ENCODE assay signal across 1 cellular context in genomic region chr2:43178602-43179542, GRCh38.
TF ChIP-seq lines count a peak whose summit lies in the region.

No MANE protein-coding gene starts in this region.

TF ChIP-seq in HepG2, 621 proteins besides CTCF, POLR2A, EP300 and RAD21 (continued from another document and continues in another):
- no peak for TF ChIP-seq TERF1 (CRISPR knock-in tag; IDR thresholded peaks at IDR 0.05)
- TF ChIP-seq SETDB1 (CRISPR knock-in tag; IDR thresholded peaks at IDR 0.05; ENCODE audit: borderline replicate concordance): no peak
- TF ChIP-seq PRMT3 (CRISPR knock-in tag; IDR thresholded peaks at IDR 0.05; ENCODE audit: borderline replicate concordance, low read depth): no peak
- TF ChIP-seq ZNF615 (CRISPR knock-in tag; IDR thresholded peaks at IDR 0.05; ENCODE audit: borderline replicate concordance): peak; percentile 96
- TF ChIP-seq ZNF235 (CRISPR knock-in tag; IDR thresholded peaks at IDR 0.05; ENCODE audit: borderline replicate concordance): peak; percentile 91; the same call in 1 of the 2 replicates
- TF ChIP-seq ZBTB7A (CRISPR knock-in tag; IDR thresholded peaks at IDR 0.05): peak; percentile 42; the same call in 1 of the 2 replicates
- peak; percentile 18 for TF ChIP-seq POLR2AphosphoS5 (IDR thresholded peaks at IDR 0.05; ENCODE audit: low read depth, low read length)
- no peak for TF ChIP-seq ZNF550 (CRISPR knock-in tag; IDR thresholded peaks at IDR 0.05; ENCODE audit: borderline replicate concordance)
- TF ChIP-seq, protein P1, sequence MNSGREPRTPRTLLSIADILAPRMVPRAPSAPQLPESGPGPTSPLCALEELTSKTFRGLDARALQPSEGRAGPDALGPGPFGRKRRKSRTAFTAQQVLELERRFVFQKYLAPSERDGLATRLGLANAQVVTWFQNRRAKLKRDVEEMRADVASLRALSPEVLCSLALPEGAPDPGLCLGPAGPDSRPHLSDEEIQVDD (CRISPR knock-in tag; IDR thresholded peaks at IDR 0.05; ENCODE audit: borderline replicate concordance): no peak
- no peak for TF ChIP-seq ZNF431 (CRISPR knock-in tag; IDR thresholded peaks at IDR 0.05; ENCODE audit: borderline replicate concordance, low read depth)
- peak; percentile 46; the same call in 1 of the 2 replicates for TF ChIP-seq GATAD1 (CRISPR knock-in tag; IDR thresholded peaks at IDR 0.05)
- TF ChIP-seq TSC22D2 (CRISPR knock-in tag; IDR thresholded peaks at IDR 0.05; ENCODE audit: borderline replicate concordance): no peak
- peak; percentile 81 for TF ChIP-seq ZNF792 (CRISPR knock-in tag; IDR thresholded peaks at IDR 0.05)
- no peak for TF ChIP-seq ELF4 (CRISPR knock-in tag; IDR thresholded peaks at IDR 0.05; ENCODE audit: borderline replicate concordance)
- TF ChIP-seq PHB2 (IDR thresholded peaks at IDR 0.05; ENCODE audit: partially characterized antibody): no peak
- TF ChIP-seq ZNF564 (CRISPR knock-in tag; IDR thresholded peaks at IDR 0.05): 0 out of 2 replicates have a peak, but pooled peaks have one; percentile 64
- TF ChIP-seq, protein P2, sequence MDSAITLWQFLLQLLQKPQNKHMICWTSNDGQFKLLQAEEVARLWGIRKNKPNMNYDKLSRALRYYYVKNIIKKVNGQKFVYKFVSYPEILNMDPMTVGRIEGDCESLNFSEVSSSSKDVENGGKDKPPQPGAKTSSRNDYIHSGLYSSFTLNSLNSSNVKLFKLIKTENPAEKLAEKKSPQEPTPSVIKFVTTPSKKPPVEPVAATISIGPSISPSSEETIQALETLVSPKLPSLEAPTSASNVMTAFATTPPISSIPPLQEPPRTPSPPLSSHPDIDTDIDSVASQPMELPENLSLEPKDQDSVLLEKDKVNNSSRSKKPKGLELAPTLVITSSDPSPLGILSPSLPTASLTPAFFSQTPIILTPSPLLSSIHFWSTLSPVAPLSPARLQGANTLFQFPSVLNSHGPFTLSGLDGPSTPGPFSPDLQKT (CRISPR knock-in tag; IDR thresholded peaks at IDR 0.05; ENCODE audit: borderline replicate concordance): no peak
- TF ChIP-seq ZNF143 (CRISPR knock-in tag; IDR thresholded peaks at IDR 0.05): no peak
- TF ChIP-seq, protein P3, sequence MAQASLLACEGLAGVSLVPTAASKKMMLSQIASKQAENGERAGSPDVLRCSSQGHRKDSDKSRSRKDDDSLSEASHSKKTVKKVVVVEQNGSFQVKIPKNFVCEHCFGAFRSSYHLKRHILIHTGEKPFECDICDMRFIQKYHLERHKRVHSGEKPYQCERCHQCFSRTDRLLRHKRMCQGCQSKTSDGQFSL (CRISPR knock-in tag; IDR thresholded peaks at IDR 0.05): peak; percentile 37; the same call in 1 of the 2 replicates
- TF ChIP-seq ZNF790 (CRISPR knock-in tag; IDR thresholded peaks at IDR 0.05; ENCODE audit: borderline replicate concordance): no peak
- TF ChIP-seq ATF6 (CRISPR knock-in tag; conservative IDR thresholded peaks at IDR 0.05): no peak
- peak; percentile 88 for TF ChIP-seq PAXIP1 (CRISPR knock-in tag; conservative IDR thresholded peaks at IDR 0.05)
- TF ChIP-seq, protein P4, sequence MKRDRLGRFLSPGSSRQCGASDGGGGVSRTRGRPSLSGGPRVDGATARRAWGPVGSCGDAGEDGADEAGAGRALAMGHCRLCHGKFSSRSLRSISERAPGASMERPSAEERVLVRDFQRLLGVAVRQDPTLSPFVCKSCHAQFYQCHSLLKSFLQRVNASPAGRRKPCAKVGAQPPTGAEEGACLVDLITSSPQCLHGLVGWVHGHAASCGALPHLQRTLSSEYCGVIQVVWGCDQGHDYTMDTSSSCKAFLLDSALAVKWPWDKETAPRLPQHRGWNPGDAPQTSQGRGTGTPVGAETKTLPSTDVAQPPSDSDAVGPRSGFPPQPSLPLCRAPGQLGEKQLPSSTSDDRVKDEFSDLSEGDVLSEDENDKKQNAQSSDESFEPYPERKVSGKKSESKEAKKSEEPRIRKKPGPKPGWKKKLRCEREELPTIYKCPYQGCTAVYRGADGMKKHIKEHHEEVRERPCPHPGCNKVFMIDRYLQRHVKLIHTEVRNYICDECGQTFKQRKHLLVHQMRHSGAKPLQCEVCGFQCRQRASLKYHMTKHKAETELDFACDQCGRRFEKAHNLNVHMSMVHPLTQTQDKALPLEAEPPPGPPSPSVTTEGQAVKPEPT (CRISPR knock-in tag; IDR thresholded peaks at IDR 0.05; ENCODE audit: low read depth): 0 out of 2 replicates have a peak, but pooled peaks have one; percentile 54
- TF ChIP-seq ZFP41 (CRISPR knock-in tag; IDR thresholded peaks at IDR 0.05; ENCODE audit: borderline replicate concordance): no peak
- TF ChIP-seq MIXL1 (CRISPR knock-in tag; IDR thresholded peaks at IDR 0.05): no peak
- no peak for TF ChIP-seq SMYD3 (CRISPR knock-in tag; IDR thresholded peaks at IDR 0.05)
- TF ChIP-seq ZNF253 (CRISPR knock-in tag; IDR thresholded peaks at IDR 0.05; ENCODE audit: borderline replicate concordance): no peak
- 0 out of 2 replicates have a peak, but pooled peaks have one; percentile 1 for TF ChIP-seq ZSCAN31 (CRISPR knock-in tag; IDR thresholded peaks at IDR 0.05; ENCODE audit: low read depth)
- no peak for TF ChIP-seq ZC3H13 (CRISPR knock-in tag; IDR thresholded peaks at IDR 0.05)
- TF ChIP-seq, protein P5, sequence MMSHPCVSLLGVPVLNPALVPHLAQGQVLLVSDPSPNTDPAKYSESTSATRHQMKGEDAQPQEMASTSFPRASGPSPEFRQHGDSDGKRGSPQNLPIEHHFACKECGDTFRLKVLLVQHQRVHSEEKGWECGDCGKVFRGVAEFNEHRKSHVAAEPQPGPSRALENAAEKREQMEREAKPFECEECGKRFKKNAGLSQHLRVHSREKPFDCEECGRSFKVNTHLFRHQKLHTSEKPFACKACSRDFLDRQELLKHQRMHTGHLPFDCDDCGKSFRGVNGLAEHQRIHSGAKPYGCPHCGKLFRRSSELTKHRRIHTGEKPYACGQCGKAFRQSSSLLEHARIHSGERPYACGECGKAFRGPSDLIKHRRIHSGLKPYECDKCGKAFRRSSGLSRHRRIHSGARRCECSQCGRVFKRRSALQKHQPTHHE (CRISPR knock-in tag; IDR thresholded peaks at IDR 0.05; ENCODE audit: borderline replicate concordance): peak; percentile 72; the same call in 1 of the 2 replicates
- TF ChIP-seq ZBTB26 (CRISPR knock-in tag; IDR thresholded peaks at IDR 0.05; ENCODE audit: borderline replicate concordance): peak; percentile 44
- TF ChIP-seq, protein P6, sequence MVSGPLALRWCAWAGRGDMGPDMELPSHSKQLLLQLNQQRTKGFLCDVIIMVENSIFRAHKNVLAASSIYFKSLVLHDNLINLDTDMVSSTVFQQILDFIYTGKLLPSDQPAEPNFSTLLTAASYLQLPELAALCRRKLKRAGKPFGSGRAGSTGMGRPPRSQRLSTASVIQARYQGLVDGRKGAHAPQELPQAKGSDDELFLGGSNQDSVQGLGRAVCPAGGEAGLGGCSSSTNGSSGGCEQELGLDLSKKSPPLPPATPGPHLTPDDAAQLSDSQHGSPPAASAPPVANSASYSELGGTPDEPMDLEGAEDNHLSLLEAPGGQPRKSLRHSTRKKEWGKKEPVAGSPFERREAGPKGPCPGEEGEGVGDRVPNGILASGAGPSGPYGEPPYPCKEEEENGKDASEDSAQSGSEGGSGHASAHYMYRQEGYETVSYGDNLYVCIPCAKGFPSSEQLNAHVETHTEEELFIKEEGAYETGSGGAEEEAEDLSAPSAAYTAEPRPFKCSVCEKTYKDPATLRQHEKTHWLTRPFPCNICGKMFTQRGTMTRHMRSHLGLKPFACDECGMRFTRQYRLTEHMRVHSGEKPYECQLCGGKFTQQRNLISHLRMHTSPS (CRISPR knock-in tag; IDR thresholded peaks at IDR 0.05; ENCODE audit: low read depth): peak; percentile 76
